26 cellular contexts compared by ENCODE assay signal in the genomic region with DNA sequence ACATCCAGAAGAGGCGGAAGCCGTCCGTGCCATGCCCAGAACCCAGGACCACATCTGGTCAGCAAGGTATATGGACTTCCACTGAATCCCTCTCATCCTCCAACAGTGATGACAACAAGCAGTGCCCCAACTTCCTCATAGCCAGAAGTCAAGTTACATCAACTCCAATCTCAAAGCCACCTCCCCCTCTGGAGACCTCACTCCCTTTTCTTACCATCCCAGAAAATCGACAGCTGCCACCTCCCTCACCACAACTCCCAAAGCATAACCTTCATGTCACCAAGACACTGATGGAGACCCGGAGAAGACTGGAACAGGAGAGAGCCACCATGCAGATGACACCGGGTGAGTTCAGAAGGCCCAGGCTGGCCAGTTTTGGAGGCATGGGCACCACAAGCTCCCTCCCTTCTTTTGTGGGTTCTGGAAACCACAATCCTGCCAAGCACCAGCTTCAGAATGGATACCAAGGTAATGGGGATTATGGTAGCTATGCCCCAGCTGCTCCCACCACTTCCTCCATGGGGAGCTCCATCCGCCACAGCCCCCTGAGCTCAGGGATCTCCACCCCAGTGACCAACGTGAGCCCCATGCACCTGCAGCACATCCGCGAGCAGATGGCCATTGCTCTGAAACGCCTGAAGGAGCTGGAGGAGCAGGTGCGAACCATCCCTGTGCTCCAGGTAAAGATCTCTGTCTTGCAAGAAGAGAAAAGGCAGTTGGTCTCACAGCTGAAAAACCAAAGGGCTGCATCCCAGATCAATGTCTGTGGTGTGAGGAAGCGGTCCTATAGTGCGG.
DNase-seq lines count a peak whose midpoint lies in the region; ATAC-seq, FAIRE-seq and TF ChIP-seq lines count a peak whose summit lies in the region.
"Had no signal": no experiment of that assay in that cellular context is flagged by ENCODE, and none has a peak within 500 bp of the region (broad histone marks: within the 10 kb centered on the region; RNA-seq: fewer than 3 reads in every experiment).

No MANE protein-coding gene starts in this region.

- POLR2A ChIA-PET in HepG2 (lab: Yijun Ruan, JAX), result interaction anchor here (0.8 to 14.6 kb wide), 3 partner anchors 18 to 33 kb away, joined by 3 to 320 read pairs (median 43); no protein-coding TSS in a partner anchor

- no peak overlapping the region for H2AFZ ChIP-seq in HepG2 (ENCODE audit: low read length)
- H2AFZ ChIP-seq: hepatocyte had no signal

- H3K9me3 ChIP-seq in HepG2 (ENCODE audit: low read length), result no peaks in the 10 kb centered on the region
- no peaks in the 10 kb centered on the region for H3K9me3 ChIP-seq in right lobe of liver
- no peaks in the 10 kb centered on the region for H3K9me3 ChIP-seq in sigmoid colon
- H3K9me3 ChIP-seq in esophagus squamous epithelium, result no peaks in the 10 kb centered on the region

- TF ChIP-seq POLR2A in HepG2 (IDR thresholded peaks at IDR 0.05; ENCODE audit: insufficient read depth in 1 of 2, low read depth in 2 of 2, low read length in 2 of 2) (peak in 1 of 2 experiments; percentile 2; a peak in 1 of 4 replicates), right lobe of liver (IDR thresholded peaks at IDR 0.05) (no peak), sigmoid colon (IDR thresholded peaks at IDR 0.05) (no peak), esophagus squamous epithelium (IDR thresholded peaks at IDR 0.05) (no peak)

- peaks cover 36% of the 10 kb centered on the region for H4K20me1 ChIP-seq in HepG2 (ENCODE audit: insufficient read depth, low read length)

- intact Hi-C loops in HepG2 (cut with micrococcal nuclease; ENCODE audit: unreplicated experiment), result no loop called here
- intact Hi-C loops in right lobe of liver (cut with DNase I), result no loop called here
- intact Hi-C loops in sigmoid colon (cut with DNase I), result no loop called here
- intact Hi-C loops in esophagus squamous epithelium (cut with DNase I), result no loop called here

- ATAC-seq in HepG2 (no peak), right lobe of liver (no peak), HG03457 (IDR thresholded peaks at IDR 0.05; ENCODE audit: unreplicated experiment) (no peak)
- no peak for ATAC-seq in activated T-cell treated with anti-CD3 and anti-CD28 coated beads, Interleukin-2, amount 50 U/mL, for 4 hours
- ATAC-seq: activated T-cell treated with anti-CD3 and anti-CD28 coated beads, Interleukin-2, amount 50 U/mL, for 72 hours; esophagus mucosa; GM12878; left lobe of liver; naive thymus-derived CD8-positive, alpha-beta T cell; sciatic nerve; stimulated activated naive CD8-positive, alpha-beta T cell treated with anti-CD3 and anti-CD28 coated beads, Interleukin-15, amount 100 ng/mL, for 72 hours; T-helper 17 cell had no signal

- peak overlapping the region; percentile 80 for H3K4me2 ChIP-seq in HepG2 (ENCODE audit: low read depth, low read length)
- H3K4me2 ChIP-seq: hepatocyte had no signal

- H3K4me3 ChIP-seq in HepG2 (replicated peaks in 1 of 3; ENCODE audit: insufficient read depth in 1 of 3, low read depth in 2 of 3, low read length in 3 of 3), result peak overlapping the region in 1 of 3 experiments; percentile 47; a peak in 3 of 6 replicates
- no peak overlapping the region for H3K4me3 ChIP-seq in right lobe of liver
- H3K4me3 ChIP-seq in coronary artery, result peak overlapping the region; percentile 8
- no peak overlapping the region for H3K4me3 ChIP-seq in sigmoid colon
- H3K4me3 ChIP-seq in esophagus squamous epithelium, result no peak overlapping the region
- H3K4me3 ChIP-seq: GM12878, hepatocyte had no signal

- FAIRE-seq in HepG2 (lab: Jason Lieb, UNC), result no peak
- FAIRE-seq: GM12878, H54 had no signal

- TF ChIP-seq RAD21 in HepG2 (CRISPR knock-in tag; IDR thresholded peaks at IDR 0.05), result no peak

- TF ChIP-seq EP300 in HepG2 (IDR thresholded peaks at IDR 0.05; ENCODE audit: low read depth in 2 of 2, low read length in 2 of 2) (no peak), HepG2 (CRISPR knock-in tag; IDR thresholded peaks at IDR 0.05; ENCODE audit: borderline replicate concordance) (no peak), sigmoid colon (IDR thresholded peaks at IDR 0.05) (no peak)

- peaks cover 9% of the 10 kb centered on the region for H3K4me1 Mint-ChIP-seq in activated T-cell treated with anti-CD3 and anti-CD28 coated beads, Interleukin-2, amount 50 U/mL, for 4 hours (ENCODE audit: low read depth)

- peaks cover 84% of the 10 kb centered on the region for H3K4me1 ChIP-seq in HepG2 (ENCODE audit: insufficient read depth, low read length)
- H3K4me1 ChIP-seq in right lobe of liver, result peaks cover 0 to 63% (median 24%) of the 10 kb centered on the region in 4 donors
- H3K4me1 ChIP-seq in sigmoid colon, result peaks cover 0 to 89% (median 65%) of the 10 kb centered on the region in 4 donors
- H3K4me1 ChIP-seq in esophagus squamous epithelium, result peaks cover 20 to 94% (median 45%) of the 10 kb centered on the region in 3 donors

- H3K9me3 Mint-ChIP-seq in activated T-cell treated with anti-CD3 and anti-CD28 coated beads, Interleukin-2, amount 50 U/mL, for 4 hours, result no peaks in the 10 kb centered on the region
- H3K9me3 Mint-ChIP-seq: activated CD4-positive, alpha-beta T cell treated with anti-CD3 and anti-CD28 coated beads, Interleukin-2, amount 10 ng/mL, durations not matched to agents 24 days and 14 days; activated T-cell treated with anti-CD3 and anti-CD28 coated beads, Interleukin-2, amount 50 U/mL, for 72 hours; naive thymus-derived CD8-positive, alpha-beta T cell; stimulated activated naive CD8-positive, alpha-beta T cell treated with anti-CD3 and anti-CD28 coated beads, Interleukin-15, amount 100 ng/mL, for 72 hours had no signal

- in situ Hi-C loops in HepG2 (cut with HindIII; ENCODE audit: extremely low pct_ligation_motif_present, low pct_unique_long_range_greater_than_20kb), result no loop called here

- H3K36me3 ChIP-seq in HepG2 (replicated peaks in 1 of 2; ENCODE audit: control insufficient read depth in 1 of 2, insufficient read depth in 2 of 2, low read length in 2 of 2), result peaks cover 20 to 37% of the 10 kb centered on the region in 2 experiments
- peaks cover 0 to 43% (median 18%) of the 10 kb centered on the region in 4 donors for H3K36me3 ChIP-seq in right lobe of liver
- peaks cover 15 to 25% (median 16%) of the 10 kb centered on the region in 4 donors for H3K36me3 ChIP-seq in sigmoid colon
- H3K36me3 ChIP-seq in esophagus squamous epithelium, result peaks cover 17 to 47% (median 22%) of the 10 kb centered on the region in 3 donors

- H3K27ac ChIP-seq in HepG2 (ENCODE audit: extremely low read length, insufficient read depth, low read length) (peak overlapping the region; percentile 17), right lobe of liver (peak overlapping the region in 1 of 3 donors; percentile 15), coronary artery (peak overlapping the region; percentile 83 to 87), sigmoid colon (peak overlapping the region in 3 of 4 donors; percentile 5 to 90 (median 80)), esophagus squamous epithelium (no peak overlapping the region)
- H3K27ac ChIP-seq: C4-2B, hepatocyte had no signal

- CTCF ChIA-PET in HepG2 (lab: Yijun Ruan, JAX; ENCODE audit: low intra/inter-chr PET ratio, low total read pairs), result no interaction called here

- H3K27me3 Mint-ChIP-seq in activated T-cell treated with anti-CD3 and anti-CD28 coated beads, Interleukin-2, amount 50 U/mL, for 4 hours (ENCODE audit: low read depth), result peaks cover 1% of the 10 kb centered on the region

- DNase-seq in HepG2 (ENCODE audit: low spot score), result no peak
- no peak for DNase-seq in right lobe of liver
- peak; percentile 62 for DNase-seq in coronary artery (ENCODE audit: low spot score)
- no peak for DNase-seq in sigmoid colon
- DNase-seq in activated CD4-positive, alpha-beta T cell treated with anti-CD3 and anti-CD28 coated beads for 1 hour, result no peak
- DNase-seq in esophagus squamous epithelium (lab: John Stamatoyannopoulos, UW), result no peak
- DNase-seq in activated T-cell treated with anti-CD3 and anti-CD28 coated beads, Interleukin-2, amount 50 U/mL, for 4 hours, result no peak
- DNase-seq: activated CD4-positive, alpha-beta T cell treated with anti-CD3 and anti-CD28 coated beads, Interleukin-2, amount 10 ng/mL, durations not matched to agents 24 days and 14 days; activated naive CD4-positive, alpha-beta T cell treated with anti-CD3 and anti-CD28 coated beads, Interleukin-2, amount 50 U/mL, for 16 hours; activated T-cell treated with anti-CD3 and anti-CD28 coated beads, Interleukin-2, amount 50 U/mL, for 72 hours; effector memory CD4-positive, alpha-beta T cell; naive thymus-derived CD8-positive, alpha-beta T cell; NCI-H1105 treated with DMSO at 0.1 percent for 48 hours; NCI-H2081 treated with DMSO at 0.1 percent for 48 hours; NCI-H774; RPMI8226; stimulated activated naive CD8-positive, alpha-beta T cell treated with anti-CD3 and anti-CD28 coated beads, Interleukin-15, amount 100 ng/mL, for 72 hours; T-helper 17 cell had no signal

- no peak overlapping the region for H3K4me3 Mint-ChIP-seq in activated T-cell treated with anti-CD3 and anti-CD28 coated beads, Interleukin-2, amount 50 U/mL, for 4 hours
- H3K4me3 Mint-ChIP-seq: activated CD4-positive, alpha-beta T cell treated with anti-CD3 and anti-CD28 coated beads, Interleukin-2, amount 10 ng/mL, durations not matched to agents 24 days and 14 days; activated T-cell treated with anti-CD3 and anti-CD28 coated beads, Interleukin-2, amount 50 U/mL, for 72 hours; naive thymus-derived CD8-positive, alpha-beta T cell; stimulated activated naive CD8-positive, alpha-beta T cell treated with anti-CD3 and anti-CD28 coated beads, Interleukin-15, amount 100 ng/mL, for 72 hours; T-helper 17 cell had no signal

- H3K27me3 ChIP-seq in HepG2 (ENCODE audit: control insufficient read depth in 1 of 2, insufficient read depth in 2 of 2, low read length in 2 of 2), result no peaks in the 10 kb centered on the region
- H3K27me3 ChIP-seq in right lobe of liver, result no peaks in the 10 kb centered on the region
- no peaks in the 10 kb centered on the region for H3K27me3 ChIP-seq in sigmoid colon
- H3K27me3 ChIP-seq in esophagus squamous epithelium, result no peaks in the 10 kb centered on the region
- H3K27me3 ChIP-seq: hepatocyte had no signal

- no peak for TF ChIP-seq CTCF in HepG2 (CRISPR knock-in tag; IDR thresholded peaks at IDR 0.05)
- TF ChIP-seq CTCF in right lobe of liver (IDR thresholded peaks at IDR 0.05), result no peak
- no peak for TF ChIP-seq CTCF in coronary artery (IDR thresholded peaks at IDR 0.05)
- no peak for TF ChIP-seq CTCF in sigmoid colon (IDR thresholded peaks at IDR 0.05)
- TF ChIP-seq CTCF in esophagus squamous epithelium (IDR thresholded peaks at IDR 0.05), result no peak

- peaks cover 93% of the 10 kb centered on the region for H3K79me2 ChIP-seq in HepG2 (ENCODE audit: insufficient read depth, low read length)

- peaks cover 20% of the 10 kb centered on the region for H3K36me3 Mint-ChIP-seq in activated T-cell treated with anti-CD3 and anti-CD28 coated beads, Interleukin-2, amount 50 U/mL, for 4 hours (ENCODE audit: insufficient read depth)

- no peak overlapping the region for H3K9ac ChIP-seq in HepG2 (ENCODE audit: insufficient read depth, low read depth, low read length)

- WGBS in HepG2 (ENCODE audit: low lambda C conversion rate), result 98% methylated on average over 13 of the region's 14 CpGs
- 63% methylated on average over 5 of the region's 14 CpGs for WGBS in right lobe of liver (ENCODE audit: insufficient coverage, low coverage, low lambda C conversion rate, missing lambda C conversion rate)
- 83 to 93% methylated on average over 14 of the region's 14 CpGs for WGBS in sigmoid colon, 2 donors
- WGBS in esophagus squamous epithelium, 2 donors, result 88 to 95% methylated on average over 7 of the region's 14 CpGs

- no TSS peak for BruUV-seq in HepG2 (replicated peaks; lab: Mats Ljungman, UMichigan)

Comparison
In these comparisons a context has a peak if more than half of its experiments do, and no peak if none do; other contexts are left out.
1. H3K27ac ChIP-seq: peak in HepG2 (single experiment), coronary artery (2 of 2) and sigmoid colon (3 of 4); none in esophagus squamous epithelium (0 of 4).